In the genomic region with DNA sequence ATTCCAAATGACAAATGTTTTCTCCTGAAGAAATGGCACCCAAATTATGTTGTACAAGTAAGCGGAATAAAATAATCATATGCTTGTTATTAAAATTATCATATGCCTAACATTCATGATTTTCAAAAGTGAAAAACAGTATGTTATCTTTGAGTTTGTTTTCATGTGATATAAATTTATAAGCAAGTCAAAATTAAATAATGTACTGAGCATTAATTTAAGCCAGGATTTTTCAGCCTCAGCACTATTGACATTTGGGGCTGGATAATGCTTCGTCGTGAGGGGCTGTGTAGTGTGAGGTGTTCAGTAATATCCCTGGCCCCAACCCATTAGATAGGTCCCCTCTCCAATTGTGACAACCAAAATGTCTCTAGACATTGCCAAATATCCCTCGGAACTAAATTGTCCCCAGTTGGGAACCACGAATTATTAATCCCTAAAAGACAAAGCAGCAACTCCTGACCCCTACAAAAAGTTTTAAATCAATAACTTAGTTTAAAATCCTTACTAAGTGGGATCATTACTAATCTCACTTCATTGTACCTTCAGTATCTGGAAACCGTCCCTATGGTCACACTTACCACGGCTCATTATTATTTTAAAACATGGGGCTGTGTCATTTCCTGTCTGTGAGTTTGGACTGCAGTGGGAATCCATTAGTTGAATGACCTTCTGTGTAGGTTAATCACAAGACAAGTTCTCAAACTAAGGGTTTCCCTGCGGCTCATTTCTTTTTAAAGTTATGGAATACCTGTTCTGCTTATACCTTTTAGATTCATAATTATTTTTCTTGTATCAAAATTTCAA, we compare ENCODE assay signal across 1 cellular context.
TF ChIP-seq lines count a peak whose summit lies in the region.

No MANE protein-coding gene starts in this region.

TF ChIP-seq in HepG2, 621 proteins besides CTCF, POLR2A, EP300 and RAD21 (continues in another document):
- TF ChIP-seq RFXAP (CRISPR knock-in tag; IDR thresholded peaks at IDR 0.05; ENCODE audit: borderline replicate concordance) (no peak), PAF1 (CRISPR knock-in tag; IDR thresholded peaks at IDR 0.05) (no peak), POLR2G (IDR thresholded peaks at IDR 0.05; ENCODE audit: low read depth, low read length) (peak; percentile 10; the same call in 1 of the 2 replicates), SP4 (CRISPR knock-in tag; IDR thresholded peaks at IDR 0.05) (no peak), RBM39 (IDR thresholded peaks at IDR 0.05; ENCODE audit: low read depth, low read length, poor library complexity, severe bottlenecking) (no peak), YEATS2 (CRISPR knock-in tag; IDR thresholded peaks at IDR 0.05; ENCODE audit: borderline replicate concordance) (0 out of 2 replicates have a peak, but pooled peaks have one; percentile 26), ZNF83 (CRISPR knock-in tag; IDR thresholded peaks at IDR 0.05; ENCODE audit: borderline replicate concordance) (no peak), HES4 (CRISPR knock-in tag; IDR thresholded peaks at IDR 0.05; ENCODE audit: borderline replicate concordance) (no peak), U2AF1 (optimal IDR thresholded peaks at IDR 0.05; ENCODE audit: low read depth, low read length) (no peak), MTF1 (CRISPR knock-in tag; IDR thresholded peaks at IDR 0.05) (no peak), RFX5 (IDR thresholded peaks at IDR 0.05; ENCODE audit: low read depth, low read length) (no peak), EHMT2 (IDR thresholded peaks at IDR 0.05; ENCODE audit: borderline replicate concordance, low read depth, low read length) (no peak), ZNF713 (CRISPR knock-in tag; IDR thresholded peaks at IDR 0.05) (no peak), ZNF772 (CRISPR knock-in tag; IDR thresholded peaks at IDR 0.05) (no peak), SMC3 (IDR thresholded peaks at IDR 0.05; ENCODE audit: low read length) (no peak), PTBP1 (IDR thresholded peaks at IDR 0.05; ENCODE audit: low read depth, low read length, poor library complexity, severe bottlenecking) (no peak), ZNF282 (IDR thresholded peaks at IDR 0.05; ENCODE audit: partially characterized antibody) (no peak), ZNF460 (CRISPR knock-in tag; IDR thresholded peaks at IDR 0.05; ENCODE audit: borderline replicate concordance) (no peak), ELF1 (CRISPR knock-in tag; IDR thresholded peaks at IDR 0.05) (peak; percentile 20; the same call in 1 of the 2 replicates), ZNF616 (CRISPR knock-in tag; IDR thresholded peaks at IDR 0.05; ENCODE audit: low read depth) (no peak), KDM5A (IDR thresholded peaks at IDR 0.05; ENCODE audit: borderline replicate concordance, low read length) (no peak; the same call in 1 of the 2 replicates), GABPA (IDR thresholded peaks at IDR 0.05; ENCODE audit: low read depth, low read length) (no peak), GABPA (CRISPR knock-in tag; IDR thresholded peaks at IDR 0.05; ENCODE audit: low read depth) (peak; percentile 55), TOE1 (CRISPR knock-in tag; IDR thresholded peaks at IDR 0.05) (0 out of 2 replicates have a peak, but pooled peaks have one; percentile 46), ZFP1 (CRISPR knock-in tag; IDR thresholded peaks at IDR 0.05) (no peak), MIER2 (CRISPR knock-in tag; IDR thresholded peaks at IDR 0.05) (no peak), BCL6 (CRISPR knock-in tag; IDR thresholded peaks at IDR 0.05) (0 out of 2 replicates have a peak, but pooled peaks have one; percentile 6), PHF8 (CRISPR knock-in tag; IDR thresholded peaks at IDR 0.05) (0 out of 2 replicates have a peak, but pooled peaks have one; percentile 5), ZNF558 (CRISPR knock-in tag; IDR thresholded peaks at IDR 0.05; ENCODE audit: borderline replicate concordance) (no peak), PHF21A (CRISPR knock-in tag; IDR thresholded peaks at IDR 0.05) (no peak), MXI1 (IDR thresholded peaks at IDR 0.05; ENCODE audit: borderline replicate concordance, low read depth, low read length) (no peak), ZFP41 (CRISPR knock-in tag; IDR thresholded peaks at IDR 0.05; ENCODE audit: borderline replicate concordance) (no peak), MTA3 (CRISPR knock-in tag; IDR thresholded peaks at IDR 0.05) (no peak), HOXA3 (CRISPR knock-in tag; IDR thresholded peaks at IDR 0.05) (no peak), GZF1 (CRISPR knock-in tag; IDR thresholded peaks at IDR 0.05) (0 out of 2 replicates have a peak, but pooled peaks have one; percentile 16)
- TF ChIP-seq, protein P1, sequence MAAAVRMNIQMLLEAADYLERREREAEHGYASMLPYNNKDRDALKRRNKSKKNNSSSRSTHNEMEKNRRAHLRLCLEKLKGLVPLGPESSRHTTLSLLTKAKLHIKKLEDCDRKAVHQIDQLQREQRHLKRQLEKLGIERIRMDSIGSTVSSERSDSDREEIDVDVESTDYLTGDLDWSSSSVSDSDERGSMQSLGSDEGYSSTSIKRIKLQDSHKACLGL (CRISPR knock-in tag; IDR thresholded peaks at IDR 0.05) = no peak
- TF ChIP-seq, protein P2, sequence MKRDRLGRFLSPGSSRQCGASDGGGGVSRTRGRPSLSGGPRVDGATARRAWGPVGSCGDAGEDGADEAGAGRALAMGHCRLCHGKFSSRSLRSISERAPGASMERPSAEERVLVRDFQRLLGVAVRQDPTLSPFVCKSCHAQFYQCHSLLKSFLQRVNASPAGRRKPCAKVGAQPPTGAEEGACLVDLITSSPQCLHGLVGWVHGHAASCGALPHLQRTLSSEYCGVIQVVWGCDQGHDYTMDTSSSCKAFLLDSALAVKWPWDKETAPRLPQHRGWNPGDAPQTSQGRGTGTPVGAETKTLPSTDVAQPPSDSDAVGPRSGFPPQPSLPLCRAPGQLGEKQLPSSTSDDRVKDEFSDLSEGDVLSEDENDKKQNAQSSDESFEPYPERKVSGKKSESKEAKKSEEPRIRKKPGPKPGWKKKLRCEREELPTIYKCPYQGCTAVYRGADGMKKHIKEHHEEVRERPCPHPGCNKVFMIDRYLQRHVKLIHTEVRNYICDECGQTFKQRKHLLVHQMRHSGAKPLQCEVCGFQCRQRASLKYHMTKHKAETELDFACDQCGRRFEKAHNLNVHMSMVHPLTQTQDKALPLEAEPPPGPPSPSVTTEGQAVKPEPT (CRISPR knock-in tag; IDR thresholded peaks at IDR 0.05; ENCODE audit: low read depth) = no peak
- TF ChIP-seq, protein P3, sequence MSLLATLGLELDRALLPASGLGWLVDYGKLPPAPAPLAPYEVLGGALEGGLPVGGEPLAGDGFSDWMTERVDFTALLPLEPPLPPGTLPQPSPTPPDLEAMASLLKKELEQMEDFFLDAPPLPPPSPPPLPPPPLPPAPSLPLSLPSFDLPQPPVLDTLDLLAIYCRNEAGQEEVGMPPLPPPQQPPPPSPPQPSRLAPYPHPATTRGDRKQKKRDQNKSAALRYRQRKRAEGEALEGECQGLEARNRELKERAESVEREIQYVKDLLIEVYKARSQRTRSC (CRISPR knock-in tag; IDR thresholded peaks at IDR 0.05; ENCODE audit: low read depth) = no peak
- TF ChIP-seq, protein P4, sequence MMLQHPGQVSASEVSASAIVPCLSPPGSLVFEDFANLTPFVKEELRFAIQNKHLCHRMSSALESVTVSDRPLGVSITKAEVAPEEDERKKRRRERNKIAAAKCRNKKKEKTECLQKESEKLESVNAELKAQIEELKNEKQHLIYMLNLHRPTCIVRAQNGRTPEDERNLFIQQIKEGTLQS (CRISPR knock-in tag; IDR thresholded peaks at IDR 0.05) = no peak
- TF ChIP-seq, protein P5, sequence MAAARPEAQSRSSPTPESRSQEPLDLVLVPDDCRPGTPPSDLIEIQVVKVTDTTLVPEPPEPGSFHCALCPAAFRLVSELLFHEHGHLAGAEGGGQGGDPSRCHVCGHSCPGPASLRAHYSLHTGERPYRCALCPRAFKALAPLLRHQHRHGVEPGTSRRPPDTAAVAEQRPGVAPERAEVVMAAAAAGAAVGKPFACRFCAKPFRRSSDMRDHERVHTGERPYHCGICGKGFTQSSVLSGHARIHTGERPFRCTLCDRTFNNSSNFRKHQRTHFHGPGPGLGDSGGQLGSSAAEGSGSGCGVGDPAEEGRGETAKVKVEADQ (CRISPR knock-in tag; IDR thresholded peaks at IDR 0.05; ENCODE audit: borderline replicate concordance) = no peak
- TF ChIP-seq, protein P6, sequence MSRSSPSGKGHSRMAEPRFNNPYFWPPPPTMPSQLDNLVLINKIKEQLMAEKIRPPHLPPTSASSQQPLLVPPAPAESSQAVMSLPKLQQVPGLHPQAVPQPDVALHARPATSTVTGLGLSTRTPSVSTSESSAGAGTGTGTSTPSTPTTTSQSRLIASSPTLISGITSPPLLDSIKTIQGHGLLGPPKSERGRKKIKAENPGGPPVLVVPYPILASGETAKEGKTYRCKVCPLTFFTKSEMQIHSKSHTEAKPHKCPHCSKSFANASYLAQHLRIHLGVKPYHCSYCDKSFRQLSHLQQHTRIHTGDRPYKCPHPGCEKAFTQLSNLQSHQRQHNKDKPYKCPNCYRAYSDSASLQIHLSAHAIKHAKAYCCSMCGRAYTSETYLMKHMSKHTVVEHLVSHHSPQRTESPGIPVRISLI (CRISPR knock-in tag; IDR thresholded peaks at IDR 0.05; ENCODE audit: borderline replicate concordance) = no peak
- TF ChIP-seq, protein P7, sequence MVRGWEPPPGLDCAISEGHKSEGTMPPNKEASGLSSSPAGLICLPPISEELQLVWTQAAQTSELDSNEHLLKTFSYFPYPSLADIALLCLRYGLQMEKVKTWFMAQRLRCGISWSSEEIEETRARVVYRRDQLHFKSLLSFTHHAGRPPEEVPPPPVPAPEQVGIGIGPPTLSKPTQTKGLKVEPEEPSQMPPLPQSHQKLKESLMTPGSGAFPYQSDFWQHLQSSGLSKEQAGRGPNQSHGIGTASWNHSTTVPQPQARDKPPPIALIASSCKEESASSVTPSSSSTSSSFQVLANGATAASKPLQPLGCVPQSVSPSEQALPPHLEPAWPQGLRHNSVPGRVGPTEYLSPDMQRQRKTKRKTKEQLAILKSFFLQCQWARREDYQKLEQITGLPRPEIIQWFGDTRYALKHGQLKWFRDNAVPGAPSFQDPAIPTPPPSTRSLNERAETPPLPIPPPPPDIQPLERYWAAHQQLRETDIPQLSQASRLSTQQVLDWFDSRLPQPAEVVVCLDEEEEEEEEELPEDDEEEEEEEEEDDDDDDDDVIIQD (CRISPR knock-in tag; IDR thresholded peaks at IDR 0.05; ENCODE audit: low read depth) = no peak
- TF ChIP-seq, protein P8, sequence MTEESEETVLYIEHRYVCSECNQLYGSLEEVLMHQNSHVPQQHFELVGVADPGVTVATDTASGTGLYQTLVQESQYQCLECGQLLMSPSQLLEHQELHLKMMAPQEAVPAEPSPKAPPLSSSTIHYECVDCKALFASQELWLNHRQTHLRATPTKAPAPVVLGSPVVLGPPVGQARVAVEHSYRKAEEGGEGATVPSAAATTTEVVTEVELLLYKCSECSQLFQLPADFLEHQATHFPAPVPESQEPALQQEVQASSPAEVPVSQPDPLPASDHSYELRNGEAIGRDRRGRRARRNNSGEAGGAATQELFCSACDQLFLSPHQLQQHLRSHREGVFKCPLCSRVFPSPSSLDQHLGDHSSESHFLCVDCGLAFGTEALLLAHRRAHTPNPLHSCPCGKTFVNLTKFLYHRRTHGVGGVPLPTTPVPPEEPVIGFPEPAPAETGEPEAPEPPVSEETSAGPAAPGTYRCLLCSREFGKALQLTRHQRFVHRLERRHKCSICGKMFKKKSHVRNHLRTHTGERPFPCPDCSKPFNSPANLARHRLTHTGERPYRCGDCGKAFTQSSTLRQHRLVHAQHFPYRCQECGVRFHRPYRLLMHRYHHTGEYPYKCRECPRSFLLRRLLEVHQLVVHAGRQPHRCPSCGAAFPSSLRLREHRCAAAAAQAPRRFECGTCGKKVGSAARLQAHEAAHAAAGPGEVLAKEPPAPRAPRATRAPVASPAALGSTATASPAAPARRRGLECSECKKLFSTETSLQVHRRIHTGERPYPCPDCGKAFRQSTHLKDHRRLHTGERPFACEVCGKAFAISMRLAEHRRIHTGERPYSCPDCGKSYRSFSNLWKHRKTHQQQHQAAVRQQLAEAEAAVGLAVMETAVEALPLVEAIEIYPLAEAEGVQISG (CRISPR knock-in tag; IDR thresholded peaks at IDR 0.05) = no peak
- TF ChIP-seq, protein P9, sequence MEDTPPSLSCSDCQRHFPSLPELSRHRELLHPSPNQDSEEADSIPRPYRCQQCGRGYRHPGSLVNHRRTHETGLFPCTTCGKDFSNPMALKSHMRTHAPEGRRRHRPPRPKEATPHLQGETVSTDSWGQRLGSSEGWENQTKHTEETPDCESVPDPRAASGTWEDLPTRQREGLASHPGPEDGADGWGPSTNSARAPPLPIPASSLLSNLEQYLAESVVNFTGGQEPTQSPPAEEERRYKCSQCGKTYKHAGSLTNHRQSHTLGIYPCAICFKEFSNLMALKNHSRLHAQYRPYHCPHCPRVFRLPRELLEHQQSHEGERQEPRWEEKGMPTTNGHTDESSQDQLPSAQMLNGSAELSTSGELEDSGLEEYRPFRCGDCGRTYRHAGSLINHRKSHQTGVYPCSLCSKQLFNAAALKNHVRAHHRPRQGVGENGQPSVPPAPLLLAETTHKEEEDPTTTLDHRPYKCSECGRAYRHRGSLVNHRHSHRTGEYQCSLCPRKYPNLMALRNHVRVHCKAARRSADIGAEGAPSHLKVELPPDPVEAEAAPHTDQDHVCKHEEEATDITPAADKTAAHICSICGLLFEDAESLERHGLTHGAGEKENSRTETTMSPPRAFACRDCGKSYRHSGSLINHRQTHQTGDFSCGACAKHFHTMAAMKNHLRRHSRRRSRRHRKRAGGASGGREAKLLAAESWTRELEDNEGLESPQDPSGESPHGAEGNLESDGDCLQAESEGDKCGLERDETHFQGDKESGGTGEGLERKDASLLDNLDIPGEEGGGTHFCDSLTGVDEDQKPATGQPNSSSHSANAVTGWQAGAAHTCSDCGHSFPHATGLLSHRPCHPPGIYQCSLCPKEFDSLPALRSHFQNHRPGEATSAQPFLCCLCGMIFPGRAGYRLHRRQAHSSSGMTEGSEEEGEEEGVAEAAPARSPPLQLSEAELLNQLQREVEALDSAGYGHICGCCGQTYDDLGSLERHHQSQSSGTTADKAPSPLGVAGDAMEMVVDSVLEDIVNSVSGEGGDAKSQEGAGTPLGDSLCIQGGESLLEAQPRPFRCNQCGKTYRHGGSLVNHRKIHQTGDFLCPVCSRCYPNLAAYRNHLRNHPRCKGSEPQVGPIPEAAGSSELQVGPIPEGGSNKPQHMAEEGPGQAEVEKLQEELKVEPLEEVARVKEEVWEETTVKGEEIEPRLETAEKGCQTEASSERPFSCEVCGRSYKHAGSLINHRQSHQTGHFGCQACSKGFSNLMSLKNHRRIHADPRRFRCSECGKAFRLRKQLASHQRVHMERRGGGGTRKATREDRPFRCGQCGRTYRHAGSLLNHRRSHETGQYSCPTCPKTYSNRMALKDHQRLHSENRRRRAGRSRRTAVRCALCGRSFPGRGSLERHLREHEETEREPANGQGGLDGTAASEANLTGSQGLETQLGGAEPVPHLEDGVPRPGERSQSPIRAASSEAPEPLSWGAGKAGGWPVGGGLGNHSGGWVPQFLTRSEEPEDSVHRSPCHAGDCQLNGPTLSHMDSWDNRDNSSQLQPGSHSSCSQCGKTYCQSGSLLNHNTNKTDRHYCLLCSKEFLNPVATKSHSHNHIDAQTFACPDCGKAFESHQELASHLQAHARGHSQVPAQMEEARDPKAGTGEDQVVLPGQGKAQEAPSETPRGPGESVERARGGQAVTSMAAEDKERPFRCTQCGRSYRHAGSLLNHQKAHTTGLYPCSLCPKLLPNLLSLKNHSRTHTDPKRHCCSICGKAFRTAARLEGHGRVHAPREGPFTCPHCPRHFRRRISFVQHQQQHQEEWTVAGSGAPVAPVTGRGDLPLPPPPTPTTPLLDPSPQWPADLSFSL (CRISPR knock-in tag; IDR thresholded peaks at IDR 0.05) = no peak
